Comparison of ENCODE assay signal across 8 cellular contexts in the genomic region with DNA sequence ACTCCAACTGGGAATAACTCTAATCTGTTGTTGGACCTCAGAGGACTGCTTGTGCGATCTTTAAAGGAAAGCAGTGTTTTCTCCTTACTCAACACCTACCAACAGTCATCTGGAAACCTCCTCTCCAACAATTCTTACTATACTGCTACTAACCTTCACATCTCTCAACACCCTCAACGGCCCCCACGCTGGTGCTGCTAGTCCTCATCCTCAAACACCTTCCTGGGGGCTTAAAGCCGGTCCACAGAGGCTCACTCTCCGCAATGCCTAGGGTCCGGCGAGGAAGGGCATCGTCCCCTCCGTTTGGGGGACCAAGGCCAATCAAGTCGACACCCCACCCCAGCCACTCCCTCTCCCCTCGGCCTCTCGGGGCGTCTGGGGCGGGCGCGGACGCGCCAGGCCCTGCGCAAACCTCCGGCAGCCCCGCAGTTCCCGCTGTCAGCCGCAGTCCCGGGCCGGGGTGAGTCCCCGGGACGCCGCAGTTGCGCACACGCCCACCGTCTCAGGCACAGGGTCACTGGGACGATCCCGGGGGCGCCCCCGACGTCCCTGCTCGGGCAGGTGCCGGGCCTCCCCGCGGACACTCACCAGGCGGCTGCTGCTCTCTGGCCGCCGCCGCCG. TPM values are rescaled to one million over a fixed set of nuclear protein-coding genes. Genes with fewer than 3 reads are reported as not detected.
DNase-seq lines count a peak whose midpoint lies in the region; ATAC-seq and TF ChIP-seq lines count a peak whose summit lies in the region.

No MANE protein-coding gene starts in this region.

- ATAC-seq in GM18870 (IDR thresholded peaks at IDR 0.05; ENCODE audit: unreplicated experiment) = peak; percentile 9
- ATAC-seq in HG03097 (IDR thresholded peaks at IDR 0.05; ENCODE audit: low FRiP score, unreplicated experiment) = peak; percentile 24
- peak; percentile 14 for ATAC-seq in memory B cell (ENCODE audit: low read depth)
- ATAC-seq in stimulated activated naive CD8-positive, alpha-beta T cell treated with anti-CD3 and anti-CD28 coated beads, Interleukin-15, amount 100 ng/mL, for 72 hours = peak; percentile 52

- no peaks in the 10 kb centered on the region for H3K27me3 ChIP-seq in colonic mucosa

- no peaks in the 10 kb centered on the region for H3K36me3 ChIP-seq in colonic mucosa

- H3K4me3 Mint-ChIP-seq in memory B cell = peak overlapping the region; percentile 84
- H3K4me3 Mint-ChIP-seq in stimulated activated naive CD8-positive, alpha-beta T cell treated with anti-CD3 and anti-CD28 coated beads, Interleukin-15, amount 100 ng/mL, for 72 hours = peak overlapping the region; percentile 88 to 91

- peak overlapping the region; percentile 79 for H3K27ac ChIP-seq in colonic mucosa

- H3K4me1 Mint-ChIP-seq in memory B cell = peaks cover 13% of the 10 kb centered on the region
- peaks cover 31% of the 10 kb centered on the region for H3K4me1 Mint-ChIP-seq in stimulated activated naive CD8-positive, alpha-beta T cell treated with anti-CD3 and anti-CD28 coated beads, Interleukin-15, amount 100 ng/mL, for 72 hours

- H3K36me3 Mint-ChIP-seq in memory B cell = peaks cover 2% of the 10 kb centered on the region

- H3K27me3 Mint-ChIP-seq in memory B cell = no peaks in the 10 kb centered on the region
- no peaks in the 10 kb centered on the region for H3K27me3 Mint-ChIP-seq in stimulated activated naive CD8-positive, alpha-beta T cell treated with anti-CD3 and anti-CD28 coated beads, Interleukin-15, amount 100 ng/mL, for 72 hours

- H3K4me1 ChIP-seq in colonic mucosa = no peaks in the 10 kb centered on the region

- H3K4me3 ChIP-seq in colonic mucosa = peak overlapping the region; percentile 63

- peak; percentile 35 for DNase-seq in AG08396 (ENCODE audit: low spot score)
- DNase-seq in T follicular helper cell (ENCODE audit: low read depth) = peak; percentile 4
- DNase-seq in colonic mucosa = peak; percentile 25
- DNase-seq in memory B cell (ENCODE audit: low spot score in 2 of 2) = peak; percentile 1 to 25
- DNase-seq in stimulated activated naive CD8-positive, alpha-beta T cell treated with anti-CD3 and anti-CD28 coated beads, Interleukin-15, amount 100 ng/mL, for 72 hours = peak; percentile 40 to 41
- no peak for DNase-seq in NCI-H1048 (lab: John Stamatoyannopoulos, UW)

- no peak for TF ChIP-seq CTCF in colonic mucosa (IDR thresholded peaks at IDR 0.05)

- peak overlapping the region; percentile 66 to 80 for H3K9ac ChIP-seq in colonic mucosa (ENCODE audit: low read depth in 2 of 2, low read length in 2 of 2)

- no peaks in the 10 kb centered on the region for H3K9me3 Mint-ChIP-seq in memory B cell
- H3K9me3 Mint-ChIP-seq in stimulated activated naive CD8-positive, alpha-beta T cell treated with anti-CD3 and anti-CD28 coated beads, Interleukin-15, amount 100 ng/mL, for 72 hours = no peaks in the 10 kb centered on the region

- intact Hi-C loops in colonic mucosa (cut with DNase I) = no loop called here

- peak overlapping the region; percentile 91 for H3K27ac Mint-ChIP-seq in memory B cell
- H3K27ac Mint-ChIP-seq in stimulated activated naive CD8-positive, alpha-beta T cell treated with anti-CD3 and anti-CD28 coated beads, Interleukin-15, amount 100 ng/mL, for 72 hours = peak overlapping the region; percentile 82 to 94

- H3K9me3 ChIP-seq in colonic mucosa = no peaks in the 10 kb centered on the region

RNA-seq across cellular contexts. Expression of a gene that starts 0.4 kb away (rescaled TPM):
- 10 to 100 TPM; 12.3 to 22.2 TPM for total RNA-seq in colonic mucosa
